9 cellular contexts compared by ENCODE assay signal in genomic region chr3:5160926-5161858, GRCh38. TPM values are rescaled to one million over a fixed set of nuclear protein-coding genes. Genes with fewer than 3 reads are reported as not detected.
A peak's percentile ranks its signal among the peaks of the same experiment; 100 is the strongest.
DNase-seq lines count a peak whose midpoint lies in the region; ATAC-seq and TF ChIP-seq lines count a peak whose summit lies in the region.
"Had no signal": no experiment of that assay in that cellular context is flagged by ENCODE, and none has a peak within 500 bp of the region (broad histone marks: within the 10 kb centered on the region; RNA-seq: fewer than 3 reads in every experiment).

No MANE protein-coding gene starts in this region.

- CTCF ChIA-PET in MCF 10A (lab: Yijun Ruan, JAX) = interaction anchor here (0.7 to 1.7 kb wide), 5 partner anchors 11 to 40 kb away, joined by 3 to 5 read pairs (median 3); no protein-coding TSS in a partner anchor

- ATAC-seq in GM21526 (IDR thresholded peaks at IDR 0.05; ENCODE audit: low FRiP score, unreplicated experiment) = no peak

- H3K9ac ChIP-seq in OCI-LY1 (ENCODE audit: low read length) (peak overlapping the region; percentile 10; the same call in 1 of the 2 replicates), endocrine pancreas (ENCODE audit: control insufficient read depth, insufficient read depth, low read length) (no peak overlapping the region)

- H3K9me3 ChIP-seq in breast epithelium (no peaks in the 10 kb centered on the region), OCI-LY1 (ENCODE audit: low read length) (no peaks in the 10 kb centered on the region), endocrine pancreas (ENCODE audit: control insufficient read depth, low read length) (no peaks in the 10 kb centered on the region), testis (no peaks in the 10 kb centered on the region)

- POLR2A ChIA-PET in MCF 10A (lab: Yijun Ruan, JAX) = interaction anchor here (0.8 to 1.7 kb wide), 9 partner anchors 11 to 89 kb away, joined by 3 to 6 read pairs (median 4); no protein-coding TSS in a partner anchor

- H3K36me3 Mint-ChIP-seq in MCF 10A (ENCODE audit: insufficient read depth, unreplicated experiment) = peaks cover 5% of the 10 kb centered on the region

- H3F3A ChIP-seq in OCI-LY1 (ENCODE audit: insufficient read depth, low read length) = no peaks in the 10 kb centered on the region

- WGBS in testis, 2 donors = 72 to 79% methylated on average over 4 of the region's 4 CpGs

- DNase-seq in MCF 10A (ENCODE audit: unreplicated experiment) (peak; percentile 48), breast epithelium (ENCODE audit: low spot score in 2 of 2) (no peak), testis (no peak), SK-N-DZ (ENCODE audit: low spot score) (no peak), ACHN (no peak)
- DNase-seq: aorta had no signal

- H3K27ac Mint-ChIP-seq in MCF 10A (ENCODE audit: low read depth, unreplicated experiment) = peak overlapping the region; percentile 43

- TF ChIP-seq POLR2A in breast epithelium (IDR thresholded peaks at IDR 0.05) (no peak), testis (IDR thresholded peaks at IDR 0.05) (no peak)

- intact Hi-C loops in MCF 10A (cut with micrococcal nuclease) = no loop called here
- intact Hi-C loops in breast epithelium (cut with DNase I; ENCODE audit: low total_unique reads) = no loop called here
- intact Hi-C loops in testis (cut with DNase I; ENCODE audit: low total_unique reads) = no loop called here

- H2AFZ ChIP-seq in OCI-LY1 (ENCODE audit: low read length) = no peak overlapping the region

- no TSS peak for BruUV-seq in MCF 10A (replicated peaks; lab: Mats Ljungman, UMichigan)

- no peaks in the 10 kb centered on the region for H4K20me1 ChIP-seq in OCI-LY1 (ENCODE audit: insufficient read depth, low read length)

- no peaks in the 10 kb centered on the region for H3K9me2 ChIP-seq in OCI-LY1 (ENCODE audit: low read depth, low read length)

- H3K79me2 ChIP-seq in OCI-LY1 (ENCODE audit: insufficient read depth, low read length) = peaks cover 89% of the 10 kb centered on the region

- in situ Hi-C loops in ACHN (cut with HindIII; ENCODE audit: low pct_ligation_motif_present, low pct_unique_long_range_greater_than_20kb, low sequenced_read_pairs) = no loop called here

- no peak for TF ChIP-seq CTCF in MCF 10A (IDR thresholded peaks at IDR 0.05; ENCODE audit: unreplicated experiment)
- TF ChIP-seq CTCF in breast epithelium (IDR thresholded peaks at IDR 0.05) = no peak
- no peak for TF ChIP-seq CTCF in OCI-LY1 (IDR thresholded peaks at IDR 0.05; ENCODE audit: low read length)
- TF ChIP-seq CTCF in testis (IDR thresholded peaks at IDR 0.05) = no peak

- H3K4me3 ChIP-seq in breast epithelium (no peak overlapping the region), OCI-LY1 (ENCODE audit: low read depth, low read length, poor library complexity, severe bottlenecking) (no peak overlapping the region), endocrine pancreas (ENCODE audit: control insufficient read depth, insufficient read depth, low read length) (peak overlapping the region; percentile 9), testis (no peak overlapping the region)

- no peaks in the 10 kb centered on the region for H3K4me1 ChIP-seq in breast epithelium
- H3K4me1 ChIP-seq in OCI-LY1 (ENCODE audit: insufficient read depth, low read length, severe bottlenecking) = peaks cover 22% of the 10 kb centered on the region
- peaks cover 16% of the 10 kb centered on the region for H3K4me1 ChIP-seq in endocrine pancreas (ENCODE audit: control insufficient read depth, insufficient read depth, low read length)
- H3K4me1 ChIP-seq in testis = peaks cover 28% of the 10 kb centered on the region

- H3K27me3 ChIP-seq in breast epithelium (no peaks in the 10 kb centered on the region), OCI-LY1 (ENCODE audit: insufficient read depth, low read length) (no peaks in the 10 kb centered on the region), endocrine pancreas (ENCODE audit: control insufficient read depth, insufficient read depth, low read length) (no peaks in the 10 kb centered on the region), testis (no peaks in the 10 kb centered on the region)

- no peaks in the 10 kb centered on the region for H3K27me3 Mint-ChIP-seq in MCF 10A (ENCODE audit: insufficient read depth, unreplicated experiment)

- no peak overlapping the region for H3K4me2 ChIP-seq in OCI-LY1 (ENCODE audit: low read length)

- no peak overlapping the region for H3K27ac ChIP-seq in breast epithelium
- peak overlapping the region; percentile 9 for H3K27ac ChIP-seq in OCI-LY1 (ENCODE audit: low read depth, low read length, poor library complexity, severe bottlenecking)
- peak overlapping the region; percentile 50 to 63 for H3K27ac ChIP-seq in testis

- no peaks in the 10 kb centered on the region for H3K9me3 Mint-ChIP-seq in MCF 10A (ENCODE audit: unreplicated experiment)

- H3K4me3 Mint-ChIP-seq in MCF 10A (ENCODE audit: unreplicated experiment) = no peak overlapping the region

- H3K36me3 ChIP-seq in breast epithelium (no peaks in the 10 kb centered on the region), OCI-LY1 (ENCODE audit: insufficient read depth, low read length) (no peaks in the 10 kb centered on the region), endocrine pancreas (ENCODE audit: control insufficient read depth, insufficient read depth, low read length) (no peaks in the 10 kb centered on the region), testis (ENCODE audit: low read depth, missing control alignments) (no peaks in the 10 kb centered on the region)

- H3K4me1 Mint-ChIP-seq in MCF 10A (ENCODE audit: insufficient read depth, unreplicated experiment) = peaks cover 16% of the 10 kb centered on the region

RNA-seq across cellular contexts. Expression of gene EDEM1, which starts 26.3 kb away (rescaled TPM):
- total RNA-seq in MCF 10A (2022) (114 and 157 TPM in 2 replicates), breast epithelium (10 to 100 TPM; 34.9 to 45.8 (median 42.6) TPM), testis (10 to 100 TPM; 30.3 to 33.5 TPM)
- 28.6 TPM for polyA plus RNA-seq in testis (ENCODE audit: insufficient read depth, low read depth, low replicate concordance)
- polyA plus RNA-seq in SK-N-DZ (2014; cell fraction: cytosol; rRNA removed) = 7.0 and 9.4 TPM in 2 replicates
- polyA plus RNA-seq in SK-N-DZ (2014; cell fraction: nucleus; rRNA removed) = 10.1 and 24.4 TPM in 2 replicates

RNA-seq across cellular contexts. Expression of gene ARL8B, which starts 39.1 kb away (rescaled TPM):
- total RNA-seq in MCF 10A (2022) (53.6 and 74.3 TPM in 2 replicates), breast epithelium (10 to 100 TPM; 47.2 to 68.5 (median 52.3) TPM), testis (10 to 100 TPM; 50.1 to 54.5 TPM)
- 60.4 TPM for polyA plus RNA-seq in testis (ENCODE audit: insufficient read depth, low read depth, low replicate concordance)
- polyA plus RNA-seq in SK-N-DZ (2014; cell fraction: cytosol; rRNA removed) = 68.0 and 71.1 TPM in 2 replicates
- 39.2 and 49.2 TPM in 2 replicates for polyA plus RNA-seq in SK-N-DZ (2014; cell fraction: nucleus; rRNA removed)

Comparison
In these comparisons a context has a peak if more than half of its experiments do, and no peak if none do; other contexts are left out.
1. H3K27ac ChIP-seq: peak in OCI-LY1 (single experiment) and testis (2 of 2); none in breast epithelium (0 of 2).